11 cellular contexts compared by ENCODE assay signal in genomic region chr3:149536429-149536828, GRCh38.
A peak's percentile ranks its signal among the peaks of the same experiment; 100 is the strongest.
DNase-seq lines count a peak whose midpoint lies in the region; ATAC-seq, FAIRE-seq and TF ChIP-seq lines count a peak whose summit lies in the region.
"Had no signal": no experiment of that assay in that cellular context is flagged by ENCODE, and none has a peak within 500 bp of the region (broad histone marks: within the 10 kb centered on the region; RNA-seq: fewer than 3 reads in every experiment).

No MANE protein-coding gene starts in this region.

- ATAC-seq in activated T-cell treated with anti-CD3 and anti-CD28 coated beads, Interleukin-2, amount 50 U/mL, for 72 hours (replicated peaks in 1 of 2), result no peak
- ATAC-seq: natural killer cell treated with Interleukin-12 subunit alpha and Interleukin-12 subunit beta and Interleukin-15 and Interleukin-18, amount 100 ng/mL, for 72 hours had no signal

- H3K9me3 Mint-ChIP-seq in nephron progenitor cell, result no peaks in the 10 kb centered on the region
- no peaks in the 10 kb centered on the region for H3K9me3 Mint-ChIP-seq in activated T-cell treated with anti-CD3 and anti-CD28 coated beads, Interleukin-2, amount 50 U/mL, for 72 hours
- no peaks in the 10 kb centered on the region for H3K9me3 Mint-ChIP-seq in CD8-positive, alpha-beta memory T cell
- H3K9me3 Mint-ChIP-seq: natural killer cell treated with Interleukin-12 subunit alpha and Interleukin-12 subunit beta and Interleukin-15 and Interleukin-18, amount 100 ng/mL, for 72 hours had no signal

- TF ChIP-seq CTCF in fibroblast of villous mesenchyme (IDR thresholded peaks at IDR 0.05; ENCODE audit: insufficient read depth, low read depth, low read length), result no peak
- TF ChIP-seq CTCF in nephron progenitor cell (IDR thresholded peaks at IDR 0.05), result no peak

- no peak overlapping the region for H3K4me3 ChIP-seq in fibroblast of villous mesenchyme (ENCODE audit: low read depth, low read length)
- no peak overlapping the region for H3K4me3 ChIP-seq in CD8-positive, alpha-beta memory T cell (ENCODE audit: low read length)
- H3K4me3 ChIP-seq: BLaER1 treated with 17β-estradiol and CSF1 and Interleukin-3, amounts not matched to agents 10 nM and 100 nM had no signal

- no peaks in the 10 kb centered on the region for H3K36me3 ChIP-seq in CD8-positive, alpha-beta memory T cell (ENCODE audit: insufficient read depth, low read length)
- H3K36me3 ChIP-seq: BLaER1 treated with 17β-estradiol and CSF1 and Interleukin-3, amounts not matched to agents 10 nM and 100 nM had no signal

- no peak overlapping the region for H3K27ac Mint-ChIP-seq in nephron progenitor cell
- no peak overlapping the region for H3K27ac Mint-ChIP-seq in activated T-cell treated with anti-CD3 and anti-CD28 coated beads, Interleukin-2, amount 50 U/mL, for 72 hours
- H3K27ac Mint-ChIP-seq in CD8-positive, alpha-beta memory T cell, result no peak overlapping the region
- H3K27ac Mint-ChIP-seq: natural killer cell treated with Interleukin-12 subunit alpha and Interleukin-12 subunit beta and Interleukin-15 and Interleukin-18, amount 100 ng/mL, for 72 hours had no signal

- H3K27me3 ChIP-seq in CD8-positive, alpha-beta memory T cell (ENCODE audit: insufficient read depth, low read length, poor library complexity, severe bottlenecking), result no peaks in the 10 kb centered on the region
- H3K27me3 ChIP-seq: BLaER1 treated with 17β-estradiol and CSF1 and Interleukin-3, amounts not matched to agents 10 nM and 100 nM had no signal

- peaks cover 81% of the 10 kb centered on the region for H3K4me1 Mint-ChIP-seq in nephron progenitor cell
- H3K4me1 Mint-ChIP-seq in activated T-cell treated with anti-CD3 and anti-CD28 coated beads, Interleukin-2, amount 50 U/mL, for 72 hours (ENCODE audit: low read depth), result peaks cover 8% of the 10 kb centered on the region
- H3K4me1 Mint-ChIP-seq in CD8-positive, alpha-beta memory T cell, result peaks cover 0 to 8% (median 2%) of the 10 kb centered on the region in 3 donors

- DNase-seq in AG20443 (ENCODE audit: low spot score) (peak; percentile 47), RCC 7860 (ENCODE audit: low spot score) (peak; percentile 67), fibroblast of villous mesenchyme (ENCODE audit: low read depth) (peak; percentile 44), nephron progenitor cell (peak; percentile 47), cortex of kidney (lab: John Stamatoyannopoulos, UW) (no peak), NCI-H510A (lab: John Stamatoyannopoulos, UW) (no peak)
- DNase-seq in activated T-cell treated with anti-CD3 and anti-CD28 coated beads, Interleukin-2, amount 50 U/mL, for 72 hours, result no peak
- DNase-seq in CD8-positive, alpha-beta memory T cell, result no peak

- H3K4me1 ChIP-seq in CD8-positive, alpha-beta memory T cell (ENCODE audit: insufficient read depth, low read length), result no peaks in the 10 kb centered on the region

- peaks cover 5% of the 10 kb centered on the region for H3K36me3 Mint-ChIP-seq in nephron progenitor cell (ENCODE audit: low read depth)
- no peaks in the 10 kb centered on the region for H3K36me3 Mint-ChIP-seq in activated T-cell treated with anti-CD3 and anti-CD28 coated beads, Interleukin-2, amount 50 U/mL, for 72 hours (ENCODE audit: insufficient read depth in 2 of 2)
- peaks cover 0 to 2% (median 0%) of the 10 kb centered on the region in 3 donors for H3K36me3 Mint-ChIP-seq in CD8-positive, alpha-beta memory T cell
- H3K36me3 Mint-ChIP-seq: natural killer cell treated with Interleukin-12 subunit alpha and Interleukin-12 subunit beta and Interleukin-15 and Interleukin-18, amount 100 ng/mL, for 72 hours had no signal

- CTCF ChIA-PET in CD8-positive, alpha-beta memory T cell (lab: Charles Lee), result no interaction called here

- POLR2A ChIA-PET in CD8-positive, alpha-beta memory T cell (lab: Charles Lee), result no interaction called here

- peak; percentile 59 for FAIRE-seq in RCC 7860 (lab: Jason Lieb, UNC)
- FAIRE-seq: HTR-8/SVneo had no signal

- peak overlapping the region; percentile 29 for H3K4me3 Mint-ChIP-seq in nephron progenitor cell
- H3K4me3 Mint-ChIP-seq in activated T-cell treated with anti-CD3 and anti-CD28 coated beads, Interleukin-2, amount 50 U/mL, for 72 hours, result no peak overlapping the region
- H3K4me3 Mint-ChIP-seq in CD8-positive, alpha-beta memory T cell, result no peak overlapping the region
- H3K4me3 Mint-ChIP-seq: natural killer cell treated with Interleukin-12 subunit alpha and Interleukin-12 subunit beta and Interleukin-15 and Interleukin-18, amount 100 ng/mL, for 72 hours had no signal

- no peaks in the 10 kb centered on the region for H3K27me3 Mint-ChIP-seq in nephron progenitor cell (ENCODE audit: low read depth, poor library complexity)
- H3K27me3 Mint-ChIP-seq in activated T-cell treated with anti-CD3 and anti-CD28 coated beads, Interleukin-2, amount 50 U/mL, for 72 hours (ENCODE audit: low read depth), result peaks cover 25% of the 10 kb centered on the region
- peaks cover 0 to 2% of the 10 kb centered on the region in 2 donors for H3K27me3 Mint-ChIP-seq in CD8-positive, alpha-beta memory T cell

- no peak overlapping the region for H3K27ac ChIP-seq in CD8-positive, alpha-beta memory T cell (ENCODE audit: low read depth, low read length)
- H3K27ac ChIP-seq: BLaER1 treated with 17β-estradiol and CSF1 and Interleukin-3, amounts not matched to agents 10 nM and 100 nM had no signal

- H3K9me3 ChIP-seq in CD8-positive, alpha-beta memory T cell (ENCODE audit: low read length), result no peaks in the 10 kb centered on the region
- H3K9me3 ChIP-seq: BLaER1 treated with 17β-estradiol and CSF1 and Interleukin-3, amounts not matched to agents 10 nM and 100 nM had no signal

Comparison
In these comparisons a context has a peak if more than half of its experiments do, and no peak if none do; other contexts are left out.
1. DNase-seq: peak in AG20443 (single experiment), RCC 7860 (single experiment), fibroblast of villous mesenchyme (single experiment) and nephron progenitor cell (single experiment); none in activated T-cell treated with anti-CD3 and anti-CD28 coated beads, Interleukin-2, amount 50 U/mL, for 72 hours (0 of 2), cortex of kidney (single experiment), CD8-positive, alpha-beta memory T cell (0 of 5) and NCI-H510A (single experiment).